ENCODE assay signal across 9 cellular contexts in genomic region chr18:2572144-2572682, GRCh38. TPM values are rescaled to one million over a fixed set of nuclear protein-coding genes. Genes with fewer than 3 reads are reported as not detected.
A peak's percentile ranks its signal among the peaks of the same experiment; 100 is the strongest.
DNase-seq lines count a peak whose midpoint lies in the region; ATAC-seq, FAIRE-seq and TF ChIP-seq lines count a peak whose summit lies in the region.
"Had no signal": no experiment of that assay in that cellular context is flagged by ENCODE, and none has a peak within 500 bp of the region (broad histone marks: within the 10 kb centered on the region; RNA-seq: fewer than 3 reads in every experiment).

No MANE protein-coding gene starts in this region.

- TF ChIP-seq CTCF in HepG2 (CRISPR knock-in tag; IDR thresholded peaks at IDR 0.05), result no peak
- TF ChIP-seq CTCF in right lobe of liver (IDR thresholded peaks at IDR 0.05), result no peak
- TF ChIP-seq CTCF in NB4 (IDR thresholded peaks at IDR 0.05; ENCODE audit: low read depth, low read length), result no peak
- TF ChIP-seq CTCF in endothelial cell of umbilical vein (IDR thresholded peaks at IDR 0.05; ENCODE audit: extremely low read depth in 1 of 2, insufficient read depth in 1 of 2, low read depth in 1 of 2, low read length in 2 of 2), result no peak
- TF ChIP-seq CTCF in esophagus muscularis mucosa (IDR thresholded peaks at IDR 0.05), result no peak

- POLR2A ChIA-PET in HepG2 (lab: Yijun Ruan, JAX) (no interaction called here), endothelial cell of umbilical vein (lab: Charles Lee) (interaction anchor here (0.7 kb wide), 1 partner anchor 1044 kb away, joined by 3 read pairs; no protein-coding TSS in a partner anchor)

- TF ChIP-seq EP300 in HepG2 (IDR thresholded peaks at IDR 0.05; ENCODE audit: low read depth in 2 of 2, low read length in 2 of 2) (no peak), HepG2 (CRISPR knock-in tag; IDR thresholded peaks at IDR 0.05; ENCODE audit: borderline replicate concordance) (no peak), esophagus muscularis mucosa (IDR thresholded peaks at IDR 0.05) (no peak)

- dilution Hi-C loops in endothelial cell of umbilical vein (cut with MboI; ENCODE audit: extremely low pct_ligation_motif_present, low sequenced_read_pairs), result no loop called here

- no peaks in the 10 kb centered on the region for H3K9me3 Mint-ChIP-seq in stimulated activated memory B cell treated with anti-CD40 and anti-IgM and Interleukin-4, amounts not matched to agents 10 μg/mL and 1 μg/mL and 100 μg/mL, for 72 hours

- H4K20me1 ChIP-seq in HepG2 (ENCODE audit: insufficient read depth, low read length) (no peaks in the 10 kb centered on the region), endothelial cell of umbilical vein (replicated peaks; ENCODE audit: control insufficient read depth, extremely low read depth, insufficient read depth, low read length) (no peaks in the 10 kb centered on the region)

- peaks cover 42% of the 10 kb centered on the region for H3K4me1 Mint-ChIP-seq in stimulated activated memory B cell treated with anti-CD40 and anti-IgM and Interleukin-4, amounts not matched to agents 10 μg/mL and 1 μg/mL and 100 μg/mL, for 72 hours

- in situ Hi-C loops in HepG2 (cut with HindIII; ENCODE audit: extremely low pct_ligation_motif_present, low pct_unique_long_range_greater_than_20kb), result loop anchor here (25.0 kb wide), 1 partner anchor 1710 kb away; no protein-coding TSS in a partner anchor

- H3K4me1 ChIP-seq in HepG2 (ENCODE audit: insufficient read depth, low read length) (peaks cover 23% of the 10 kb centered on the region), right lobe of liver (peaks cover 0 to 13% (median 0%) of the 10 kb centered on the region in 4 donors), endothelial cell of umbilical vein (ENCODE audit: control insufficient read depth, extremely low read depth, insufficient read depth, low read length) (peaks cover 32% of the 10 kb centered on the region), esophagus muscularis mucosa (peaks cover 10 to 28% (median 25%) of the 10 kb centered on the region in 4 donors)

- TF ChIP-seq RAD21 in HepG2 (CRISPR knock-in tag; IDR thresholded peaks at IDR 0.05), result no peak

- H3K36me3 Mint-ChIP-seq in stimulated activated memory B cell treated with anti-CD40 and anti-IgM and Interleukin-4, amounts not matched to agents 10 μg/mL and 1 μg/mL and 100 μg/mL, for 72 hours, result no peaks in the 10 kb centered on the region

- peak overlapping the region; percentile 42 for H2AFZ ChIP-seq in HepG2 (ENCODE audit: low read length)
- peak overlapping the region; percentile 71 for H2AFZ ChIP-seq in endothelial cell of umbilical vein (ENCODE audit: low read depth, low read length)

- no peaks in the 10 kb centered on the region for H3K9me3 ChIP-seq in HepG2 (ENCODE audit: low read length)
- H3K9me3 ChIP-seq in right lobe of liver, result no peaks in the 10 kb centered on the region
- no peaks in the 10 kb centered on the region for H3K9me3 ChIP-seq in endothelial cell of umbilical vein (replicated peaks; ENCODE audit: control insufficient read depth, insufficient read depth, low read length)
- no peaks in the 10 kb centered on the region for H3K9me3 ChIP-seq in esophagus muscularis mucosa

- H3K27ac ChIP-seq in HepG2 (ENCODE audit: extremely low read length, insufficient read depth, low read length), result peak overlapping the region; percentile 99
- H3K27ac ChIP-seq in right lobe of liver, result no peak overlapping the region
- H3K27ac ChIP-seq in endothelial cell of umbilical vein (ENCODE audit: insufficient read depth, low read depth, low read length), result peak overlapping the region; percentile 92
- no peak overlapping the region for H3K27ac ChIP-seq in esophagus muscularis mucosa (replicated peaks in 1 of 4)

- peak overlapping the region; percentile 92 for H3K4me2 ChIP-seq in HepG2 (ENCODE audit: low read depth, low read length)
- peak overlapping the region; percentile 95 for H3K4me2 ChIP-seq in endothelial cell of umbilical vein (ENCODE audit: insufficient read depth, low read length)

- BruUV-seq in HepG2 (replicated peaks; lab: Mats Ljungman, UMichigan) (no TSS peak), endothelial cell of umbilical vein (replicated peaks; lab: Mats Ljungman, UMichigan) (no TSS peak)

- H3K27me3 ChIP-seq in HepG2 (ENCODE audit: control insufficient read depth in 1 of 2, insufficient read depth in 2 of 2, low read length in 2 of 2) (no peaks in the 10 kb centered on the region; a peak in 1 of 5 replicates), right lobe of liver (no peaks in the 10 kb centered on the region), endothelial cell of umbilical vein (ENCODE audit: control insufficient read depth in 2 of 2, insufficient read depth in 2 of 2, low read length in 2 of 2) (no peaks in the 10 kb centered on the region), esophagus muscularis mucosa (peaks cover 0 to 7% (median 0%) of the 10 kb centered on the region in 4 donors)

- peak overlapping the region; percentile 82 to 89 (median 83) for H3K4me3 ChIP-seq in HepG2 (replicated peaks in 1 of 3; ENCODE audit: insufficient read depth in 1 of 3, low read depth in 2 of 3, low read length in 3 of 3)
- H3K4me3 ChIP-seq in right lobe of liver, result no peak overlapping the region
- peak overlapping the region; percentile 92 for H3K4me3 ChIP-seq in NB4 (ENCODE audit: low read depth, low read length)
- H3K4me3 ChIP-seq in endothelial cell of umbilical vein (replicated peaks in 1 of 3; ENCODE audit: insufficient read depth in 1 of 3, low read depth in 1 of 3, low read length in 3 of 3), result peak overlapping the region; percentile 80 to 92 (median 89)
- H3K4me3 ChIP-seq in esophagus muscularis mucosa, result no peak overlapping the region

- H3K36me3 ChIP-seq in HepG2 (replicated peaks in 1 of 2; ENCODE audit: control insufficient read depth in 1 of 2, insufficient read depth in 2 of 2, low read length in 2 of 2), result peaks cover 2 to 21% of the 10 kb centered on the region in 2 experiments; a peak in 3 of 5 replicates
- H3K36me3 ChIP-seq in right lobe of liver, result no peaks in the 10 kb centered on the region
- no peaks in the 10 kb centered on the region for H3K36me3 ChIP-seq in endothelial cell of umbilical vein (ENCODE audit: control insufficient read depth in 2 of 2, extremely low read depth in 1 of 2, insufficient read depth in 2 of 2, low read length in 2 of 2)
- no peaks in the 10 kb centered on the region for H3K36me3 ChIP-seq in esophagus muscularis mucosa

- under 1% methylated on average over 4 of the region's 4 CpGs for WGBS in HepG2 (ENCODE audit: low lambda C conversion rate)
- WGBS in right lobe of liver (ENCODE audit: insufficient coverage, low coverage, low lambda C conversion rate, missing lambda C conversion rate), result 10% methylated on average over 4 of the region's 4 CpGs
- 5% methylated on average over 4 of the region's 4 CpGs for WGBS in esophagus muscularis mucosa

- no peaks in the 10 kb centered on the region for H3K27me3 Mint-ChIP-seq in stimulated activated memory B cell treated with anti-CD40 and anti-IgM and Interleukin-4, amounts not matched to agents 10 μg/mL and 1 μg/mL and 100 μg/mL, for 72 hours

- H3K79me2 ChIP-seq in HepG2 (ENCODE audit: insufficient read depth, low read length) (peaks cover 52% of the 10 kb centered on the region), endothelial cell of umbilical vein (ENCODE audit: control insufficient read depth, insufficient read depth, low read length) (peaks cover 65% of the 10 kb centered on the region)

- ATAC-seq in HepG2 (peak; percentile 7; the same call in 2 of the 3 replicates), right lobe of liver (no peak)
- no peak for ATAC-seq in stimulated activated memory B cell treated with anti-CD40 and anti-IgM and Interleukin-4, amounts not matched to agents 10 μg/mL and 1 μg/mL and 100 μg/mL, for 72 hours

- CTCF ChIA-PET in HepG2 (lab: Yijun Ruan, JAX; ENCODE audit: low intra/inter-chr PET ratio, low total read pairs), result no interaction called here
- CTCF ChIA-PET in endothelial cell of umbilical vein (lab: Charles Lee), result no interaction called here

- peak overlapping the region; percentile 99 for H3K4me3 Mint-ChIP-seq in stimulated activated memory B cell treated with anti-CD40 and anti-IgM and Interleukin-4, amounts not matched to agents 10 μg/mL and 1 μg/mL and 100 μg/mL, for 72 hours

- DNase-seq in HepG2 (ENCODE audit: low spot score) (no peak), right lobe of liver (no peak), NB4 (ENCODE audit: low read depth) (peak; percentile 19), endothelial cell of umbilical vein (ENCODE audit: low read depth, low spot score) (peak; percentile 4), epidermal melanocyte (ENCODE audit: insufficient read length, low spot score) (no peak), esophagus muscularis mucosa (ENCODE audit: extremely low spot score) (no peak), dedifferentiated amniotic fluid mesenchymal stem cell (ENCODE audit: extremely low spot score) (no peak)

- FAIRE-seq in HepG2 (lab: Jason Lieb, UNC) (no peak), endothelial cell of umbilical vein (lab: Jason Lieb, UNC) (peak; percentile 28)
- FAIRE-seq: islet of Langerhans had no signal

- peak overlapping the region; percentile 98 for H3K9ac ChIP-seq in HepG2 (ENCODE audit: insufficient read depth, low read depth, low read length)
- peak overlapping the region; percentile 91 for H3K9ac ChIP-seq in endothelial cell of umbilical vein (replicated peaks; ENCODE audit: extremely low read depth, insufficient read depth, low read length)

- H3K27ac Mint-ChIP-seq in stimulated activated memory B cell treated with anti-CD40 and anti-IgM and Interleukin-4, amounts not matched to agents 10 μg/mL and 1 μg/mL and 100 μg/mL, for 72 hours, result peak overlapping the region; percentile 99

- no peaks in the 10 kb centered on the region for H3K9me1 ChIP-seq in endothelial cell of umbilical vein (replicated peaks; ENCODE audit: control insufficient read depth, extremely low read depth, insufficient read depth, low read length)

- intact Hi-C loops in HepG2 (cut with micrococcal nuclease; ENCODE audit: unreplicated experiment), result loop anchor here (2.0 kb wide), 1 partner anchor 83 kb away; the partner anchor contains the start of gene SMCHD1
- intact Hi-C loops in right lobe of liver (cut with DNase I), result no loop called here
- intact Hi-C loops in endothelial cell of umbilical vein (cut with micrococcal nuclease), result loop anchor here (5.0 kb wide), 1 partner anchor 875 kb away; no protein-coding TSS in a partner anchor
- intact Hi-C loops in esophagus muscularis mucosa (cut with DNase I), result loop anchor here (5.0 kb wide), 1 partner anchor 85 kb away; the partner anchor contains the start of gene SMCHD1

- no peak for TF ChIP-seq POLR2A in HepG2 (IDR thresholded peaks at IDR 0.05; ENCODE audit: insufficient read depth in 1 of 2, low read depth in 2 of 2, low read length in 2 of 2)
- TF ChIP-seq POLR2A in right lobe of liver (IDR thresholded peaks at IDR 0.05), result no peak
- TF ChIP-seq POLR2A in NB4 (IDR thresholded peaks at IDR 0.05; ENCODE audit: extremely low read depth, insufficient read length), result no peak
- no peak for TF ChIP-seq POLR2A in endothelial cell of umbilical vein (IDR thresholded peaks at IDR 0.05; ENCODE audit: low read depth, low read length)
- TF ChIP-seq POLR2A in esophagus muscularis mucosa (IDR thresholded peaks at IDR 0.05; ENCODE audit: low read depth), result no peak

RNA-seq across cellular contexts. Expression of gene NDC80, which starts 0.9 kb away (rescaled TPM):
- total RNA-seq in HepG2 (2016; rRNA removed; fragmentation: Illumina TruSeq; extraction: Trizol) (33.0 and 47.0 TPM in 2 replicates), right lobe of liver (1 to 10 TPM in 2 of 6 experiments, under 1 TPM in 3, not detected in 1; 0.34 to 1.6 (median 0.55) TPM), endothelial cell of umbilical vein (39.6 and 43.2 TPM in 2 replicates), esophagus muscularis mucosa (under 1 TPM in 3 of 4 donors, not detected in 1; 0.17 to 0.57 (median 0.42) TPM)
- total RNA-seq in HepG2 (2016; cell fraction: cytosol; rRNA removed; fragmentation: Illumina TruSeq; extraction: Trizol; ENCODE audit: low read depth), result 4.3 and 6.1 TPM in 2 replicates
- total RNA-seq in HepG2 (2016; cell fraction: insoluble cytoplasmic fraction; rRNA removed; fragmentation: Illumina TruSeq; extraction: Trizol), result 32.7 and 45.7 TPM in 2 replicates
- 8.2 and 9.5 TPM in 2 replicates for total RNA-seq in HepG2 (2016; cell fraction: membrane; rRNA removed; fragmentation: Illumina TruSeq; extraction: Trizol)
- 28.1 and 31.1 TPM in 2 replicates for total RNA-seq in HepG2 (2016; cell fraction: nucleus; rRNA removed; fragmentation: Illumina TruSeq; extraction: Trizol)
- polyA plus RNA-seq in HepG2 (2011; rRNA removed) (5.5 and 9.6 TPM in 2 replicates), endothelial cell of umbilical vein (3.7 and 6.2 TPM in 2 replicates)
- 3.2 TPM in 2 replicates for polyA plus RNA-seq in HepG2 (2011; cell fraction: cytosol; rRNA removed)
- polyA plus RNA-seq in HepG2 (2011; cell fraction: nucleus; rRNA removed), result 5.3 and 6.6 TPM in 2 replicates
- polyA plus RNA-seq in HepG2 (2012), result 6.5 and 14.5 TPM in 2 replicates
- polyA plus RNA-seq in HepG2 (2016; cell fraction: cytosol; fragmentation: Illumina TruSeq; extraction: Trizol; ENCODE audit: low read depth), result 2.0 and 2.1 TPM in 2 replicates
- polyA plus RNA-seq in HepG2 (2016; cell fraction: insoluble cytoplasmic fraction; fragmentation: Illumina TruSeq; extraction: Trizol; ENCODE audit: low read depth), result 37.2 and 40.2 TPM in 2 replicates
- 2.4 and 3.5 TPM in 2 replicates for polyA plus RNA-seq in HepG2 (2016; cell fraction: membrane; fragmentation: Illumina TruSeq; extraction: Trizol; ENCODE audit: low read depth)
- polyA plus RNA-seq in HepG2 (2016; cell fraction: nucleus; fragmentation: Illumina TruSeq; extraction: Trizol; ENCODE audit: insufficient read depth, low read depth), result 23.0 and 26.5 TPM in 2 replicates
- 6.0 and 39.3 TPM in 2 replicates for polyA minus RNA-seq in HepG2 (2011; rRNA and poly(A)+ RNA removed; ENCODE audit: low replicate concordance)
- 5.6 and 7.0 TPM in 2 replicates for polyA minus RNA-seq in HepG2 (2011; cell fraction: cytosol; rRNA and poly(A)+ RNA removed)
- polyA minus RNA-seq in HepG2 (2011; cell fraction: nucleus; rRNA and poly(A)+ RNA removed), result 32.8 and 47.0 TPM in 2 replicates
- polyA plus RNA-seq in endothelial cell of umbilical vein (2011; cell fraction: cytosol; rRNA removed), result 15.2 and 15.7 TPM in 2 replicates
- 17.4 and 27.3 TPM in 2 replicates for polyA plus RNA-seq in endothelial cell of umbilical vein (2011; cell fraction: nucleus; rRNA removed)
- 9.4 and 27.4 TPM in 2 replicates for polyA plus RNA-seq in endothelial cell of umbilical vein (2012)
- 19.4 and 20.3 TPM in 2 replicates for polyA minus RNA-seq in endothelial cell of umbilical vein
- polyA minus RNA-seq in endothelial cell of umbilical vein (2011; cell fraction: cytosol; rRNA and poly(A)+ RNA removed), result 20.4 TPM
- 20.9 and 29.6 TPM in 2 replicates for polyA minus RNA-seq in endothelial cell of umbilical vein (2011; cell fraction: nucleus; rRNA and poly(A)+ RNA removed)

RNA-seq across cellular contexts. Expression of gene METTL4, which starts 0.9 kb away (rescaled TPM):
- total RNA-seq in HepG2 (2016; rRNA removed; fragmentation: Illumina TruSeq; extraction: Trizol), result 6.8 and 8.4 TPM in 2 replicates
- 2.2 and 2.6 TPM in 2 replicates for total RNA-seq in HepG2 (2016; cell fraction: cytosol; rRNA removed; fragmentation: Illumina TruSeq; extraction: Trizol; ENCODE audit: low read depth)
- 10.4 and 11.1 TPM in 2 replicates for total RNA-seq in HepG2 (2016; cell fraction: insoluble cytoplasmic fraction; rRNA removed; fragmentation: Illumina TruSeq; extraction: Trizol)
- 7.2 and 9.1 TPM in 2 replicates for total RNA-seq in HepG2 (2016; cell fraction: membrane; rRNA removed; fragmentation: Illumina TruSeq; extraction: Trizol)
- total RNA-seq in HepG2 (2016; cell fraction: nucleus; rRNA removed; fragmentation: Illumina TruSeq; extraction: Trizol), result 14.4 and 14.8 TPM in 2 replicates
- polyA plus RNA-seq in HepG2 (2011; rRNA removed), result 5.6 and 8.1 TPM in 2 replicates
- polyA plus RNA-seq in HepG2 (2011; cell fraction: cytosol; rRNA removed), result 2.8 and 3.9 TPM in 2 replicates
- polyA plus RNA-seq in HepG2 (2011; cell fraction: nucleus; rRNA removed), result 5.4 and 6.7 TPM in 2 replicates
- 5.7 and 6.2 TPM in 2 replicates for polyA plus RNA-seq in HepG2 (2012)
- 2.6 and 3.4 TPM in 2 replicates for polyA plus RNA-seq in HepG2 (2016; cell fraction: cytosol; fragmentation: Illumina TruSeq; extraction: Trizol; ENCODE audit: low read depth)
- polyA plus RNA-seq in HepG2 (2016; cell fraction: insoluble cytoplasmic fraction; fragmentation: Illumina TruSeq; extraction: Trizol; ENCODE audit: low read depth), result 9.9 and 13.8 TPM in 2 replicates
- polyA plus RNA-seq in HepG2 (2016; cell fraction: membrane; fragmentation: Illumina TruSeq; extraction: Trizol; ENCODE audit: low read depth), result 4.2 and 5.2 TPM in 2 replicates
- 22.4 and 23.4 TPM in 2 replicates for polyA plus RNA-seq in HepG2 (2016; cell fraction: nucleus; fragmentation: Illumina TruSeq; extraction: Trizol; ENCODE audit: insufficient read depth, low read depth)
- polyA minus RNA-seq in HepG2 (2011; rRNA and poly(A)+ RNA removed; ENCODE audit: low replicate concordance), result 4.1 and 12.7 TPM in 2 replicates
- polyA minus RNA-seq in HepG2 (2011; cell fraction: cytosol; rRNA and poly(A)+ RNA removed), result 3.7 and 3.9 TPM in 2 replicates
- 20.5 and 21.6 TPM in 2 replicates for polyA minus RNA-seq in HepG2 (2011; cell fraction: nucleus; rRNA and poly(A)+ RNA removed)
- 1 to 10 TPM; 3.2 to 4.9 (median 3.3) TPM for total RNA-seq in right lobe of liver
- 16.1 and 17.4 TPM in 2 replicates for total RNA-seq in endothelial cell of umbilical vein
- polyA plus RNA-seq in endothelial cell of umbilical vein, result 7.2 and 8.3 TPM in 2 replicates
- 7.6 and 8.1 TPM in 2 replicates for polyA plus RNA-seq in endothelial cell of umbilical vein (2011; cell fraction: cytosol; rRNA removed)
- polyA plus RNA-seq in endothelial cell of umbilical vein (2011; cell fraction: nucleus; rRNA removed), result 14.3 and 21.3 TPM in 2 replicates
- 8.5 and 13.4 TPM in 2 replicates for polyA plus RNA-seq in endothelial cell of umbilical vein (2012)
- 9.8 and 10.7 TPM in 2 replicates for polyA minus RNA-seq in endothelial cell of umbilical vein
- 9.7 TPM for polyA minus RNA-seq in endothelial cell of umbilical vein (2011; cell fraction: cytosol; rRNA and poly(A)+ RNA removed)
- 10.3 and 13.2 TPM in 2 replicates for polyA minus RNA-seq in endothelial cell of umbilical vein (2011; cell fraction: nucleus; rRNA and poly(A)+ RNA removed)
- total RNA-seq in esophagus muscularis mucosa, result 1 to 10 TPM; 4.3 to 8.3 (median 5.7) TPM

Comparison
In these comparisons a context has a peak if more than half of its experiments do, and no peak if none do; other contexts are left out.
1. H3K27ac ChIP-seq: peak in HepG2 (single experiment) and endothelial cell of umbilical vein (single experiment); none in right lobe of liver (0 of 3) and esophagus muscularis mucosa (0 of 4).
2. H3K4me3 ChIP-seq: peak in HepG2 (3 of 3), NB4 (single experiment) and endothelial cell of umbilical vein (3 of 3); none in right lobe of liver (0 of 3) and esophagus muscularis mucosa (0 of 4).
3. intact Hi-C loops: an anchor here in HepG2 (2.0 kb wide), endothelial cell of umbilical vein (5.0 kb wide) and esophagus muscularis mucosa (5.0 kb wide); none called in right lobe of liver.
4. DNase-seq: peak in NB4 (single experiment) and endothelial cell of umbilical vein (single experiment); none in HepG2 (single experiment), right lobe of liver (0 of 3), epidermal melanocyte (single experiment), esophagus muscularis mucosa (single experiment) and dedifferentiated amniotic fluid mesenchymal stem cell (single experiment).